ENCODE assay signal across 19 cellular contexts in the genomic region with DNA sequence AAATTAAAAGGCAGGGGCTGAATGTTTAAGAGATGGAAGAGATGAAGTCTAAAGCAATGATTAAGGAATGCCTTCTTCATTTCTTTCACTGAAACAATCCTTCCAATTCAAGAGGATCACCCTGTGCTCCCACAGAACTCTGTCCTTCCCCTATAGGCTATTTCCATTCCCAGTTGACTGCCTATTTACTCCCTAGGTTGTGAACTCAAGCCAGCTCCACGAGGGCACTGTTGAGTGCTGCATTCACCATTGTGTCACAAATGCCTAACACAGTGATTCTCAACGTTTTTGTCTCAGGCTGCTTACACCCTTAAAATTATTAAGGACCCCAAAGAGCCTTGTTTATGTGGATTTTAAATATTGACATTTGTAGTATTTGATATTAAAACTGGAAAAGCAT.
"Had no signal": no experiment of that assay in that cellular context is flagged by ENCODE, and none has a peak within 500 bp of the region (broad histone marks: within the 10 kb centered on the region; RNA-seq: fewer than 3 reads in every experiment).

No MANE protein-coding gene starts in this region.

- H3K4me1 ChIP-seq: foreskin keratinocyte, stomach, thyroid gland had no signal

- H3K36me3 Mint-ChIP-seq: mesothelial cell of epicardium, natural killer cell, type B pancreatic cell had no signal

- H3K27me3 ChIP-seq: heart left ventricle, ovary, stomach, thyroid gland had no signal

- DNase-seq: erythroblast; foreskin keratinocyte; heart left ventricle; hippocampal formation; kidney glomerular epithelial cell; mammary epithelial cell; natural killer cell; ovary; right cardiac atrium; small intestine; stimulated activated CD4-positive, alpha-beta T cell treated with anti-CD3 and anti-CD28 coated beads, Interleukin-12 subunit alpha, Interleukin-12 subunit beta, amount 100 ng/mL, for 4 hours; stimulated activated naive CD4-positive, alpha-beta T cell; stomach; thyroid gland had no signal

- H3K4me3 Mint-ChIP-seq: dendritic cell treated with granulocyte-macrophage colony-stimulating factor and Interleukin-4, amounts not matched to agents 40 ng/mL and 50 ng/mL, for 4 days; mesothelial cell of epicardium; natural killer cell; neural crest cell; type B pancreatic cell had no signal

- H3K27ac ChIP-seq: foreskin keratinocyte, heart left ventricle, ovary, stomach, thyroid gland had no signal

- H3K9me3 Mint-ChIP-seq: dendritic cell treated with granulocyte-macrophage colony-stimulating factor and Interleukin-4, amounts not matched to agents 40 ng/mL and 50 ng/mL, for 4 days; mesothelial cell of epicardium; natural killer cell; neural crest cell; type B pancreatic cell had no signal

- H3K4me1 Mint-ChIP-seq: mesothelial cell of epicardium, natural killer cell, neural crest cell had no signal

- H3K4me3 ChIP-seq: heart left ventricle, ovary, stomach, thyroid gland had no signal

- H3K27ac Mint-ChIP-seq: dendritic cell treated with granulocyte-macrophage colony-stimulating factor and Interleukin-4, amounts not matched to agents 40 ng/mL and 50 ng/mL, for 4 days; mesothelial cell of epicardium; natural killer cell; progenitor cell of endocrine pancreas; type B pancreatic cell had no signal

- H3K9me3 ChIP-seq: heart left ventricle, ovary, stomach, thyroid gland had no signal

- H3K27me3 Mint-ChIP-seq: dendritic cell treated with granulocyte-macrophage colony-stimulating factor and Interleukin-4, amounts not matched to agents 40 ng/mL and 50 ng/mL, for 4 days had no signal

- ATAC-seq: foreskin keratinocyte, heart left ventricle, natural killer cell, right cardiac atrium had no signal

- H3K36me3 ChIP-seq: heart left ventricle, ovary, stomach, thyroid gland had no signal
